Comparison of ENCODE assay signal across 28 cellular contexts in the genomic region with DNA sequence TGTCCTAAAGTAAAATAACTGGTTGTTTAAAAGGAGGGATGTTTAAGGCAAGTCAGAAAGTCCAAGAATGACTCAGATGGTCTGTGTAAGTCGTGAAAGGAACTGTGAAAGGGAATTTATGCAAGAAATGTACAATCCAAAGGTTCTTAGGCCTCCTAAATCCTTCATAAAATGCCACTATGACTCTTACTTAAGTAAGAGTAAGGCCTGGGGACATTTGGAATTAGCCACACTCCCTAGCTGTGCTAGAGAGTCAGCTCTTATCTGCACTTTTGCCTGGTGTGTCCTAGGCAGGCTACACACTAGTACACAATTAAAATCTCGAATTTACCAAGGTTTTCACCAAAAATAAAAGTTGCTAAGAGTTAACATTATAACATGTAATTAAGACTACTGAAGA.
"Had no signal": no experiment of that assay in that cellular context is flagged by ENCODE, and none has a peak within 500 bp of the region (broad histone marks: within the 10 kb centered on the region; RNA-seq: fewer than 3 reads in every experiment).

No MANE protein-coding gene starts in this region.

- H3K4me1 ChIP-seq: pancreas, prostate gland, sigmoid colon, suprapubic skin, testis, tibial artery, transverse colon, upper lobe of right lung, uterus had no signal

- H3K9me3 ChIP-seq: neutrophil, pancreas, prostate gland, right lobe of liver, suprapubic skin, testis, tibial artery, transverse colon, upper lobe of right lung, uterus had no signal

- ATAC-seq: naive thymus-derived CD8-positive, alpha-beta T cell; natural killer cell treated with Interleukin-12 subunit alpha and Interleukin-12 subunit beta and Interleukin-15 and Interleukin-18, amount 100 ng/mL, for 72 hours; pancreas; right cardiac atrium; right lobe of liver; stimulated activated memory B cell treated with anti-CD40 and anti-IgM and Interleukin-4, amounts not matched to agents 10 μg/mL and 1 μg/mL and 100 μg/mL, for 72 hours; stimulated activated naive CD8-positive, alpha-beta T cell treated with anti-CD3 and anti-CD28 coated beads, Interleukin-15, amount 100 ng/mL, for 72 hours; stimulated activated naive CD8-positive, alpha-beta T cell treated with anti-CD3 and anti-CD28 coated beads, Interleukin-15, Interleukin-2, amounts not matched to agents 100 U/mL and 50 U/mL, for 24 hours; upper lobe of right lung had no signal

- H3K36me3 ChIP-seq: neutrophil, pancreas, prostate gland, right lobe of liver, sigmoid colon, suprapubic skin, tibial artery, transverse colon, upper lobe of right lung, uterus had no signal

- DNase-seq: naive thymus-derived CD8-positive, alpha-beta T cell; nephron progenitor cell; nucleus accumbens; pancreas; right cardiac atrium; right lobe of liver; sigmoid colon; small intestine; stimulated activated CD4-positive, alpha-beta T cell treated with anti-CD3 and anti-CD28 coated beads, Interleukin-1b, Interleukin-23, amount 100 ng/mL, for 48 hours; stimulated activated CD4-positive, alpha-beta T cell treated with anti-CD3 and anti-CD28 coated beads, Interleukin-4, amount 100 ng/mL, for 1 hour; stimulated activated CD4-positive, alpha-beta T cell treated with anti-CD3 and anti-CD28 coated beads, Interleukin-4, amount 100 ng/mL, for 4 hours; stimulated activated CD8-positive, alpha-beta memory T cell treated with anti-CD3 and anti-CD28 coated beads, Interleukin-4, amount 100 ng/mL, for 48 hours; stimulated activated naive CD4-positive, alpha-beta T cell; stimulated activated naive CD8-positive, alpha-beta T cell treated with anti-CD3 and anti-CD28 coated beads, Interleukin-15, amount 100 ng/mL, for 72 hours; stimulated activated naive CD8-positive, alpha-beta T cell treated with anti-CD3 and anti-CD28 coated beads, Interleukin-15, Interleukin-2, amounts not matched to agents 100 U/mL and 50 U/mL, for 24 hours; substantia nigra; testis; tibial artery; transverse colon; upper lobe of right lung; uterus had no signal

- H3K9me3 Mint-ChIP-seq: natural killer cell treated with Interleukin-12 subunit alpha and Interleukin-12 subunit beta and Interleukin-15 and Interleukin-18, amount 100 ng/mL, for 72 hours; stimulated activated memory B cell treated with anti-CD40 and anti-IgM and Interleukin-4, amounts not matched to agents 10 μg/mL and 1 μg/mL and 100 μg/mL, for 72 hours; type B pancreatic cell had no signal

- H3K27ac ChIP-seq: neutrophil, pancreas, prostate gland, right lobe of liver, sigmoid colon, suprapubic skin, testis, tibial artery, transverse colon, upper lobe of right lung, uterus had no signal

- H3K27me3 ChIP-seq: neutrophil, pancreas, right lobe of liver, sigmoid colon, suprapubic skin, testis, tibial artery, transverse colon, upper lobe of right lung, uterus had no signal

- H3K4me1 Mint-ChIP-seq: naive thymus-derived CD8-positive, alpha-beta T cell; stimulated activated memory B cell treated with anti-CD40 and anti-IgM and Interleukin-4, amounts not matched to agents 10 μg/mL and 1 μg/mL and 100 μg/mL, for 72 hours; stimulated activated naive CD8-positive, alpha-beta T cell treated with anti-CD3 and anti-CD28 coated beads, Interleukin-15, amount 100 ng/mL, for 72 hours had no signal

- H3K27me3 Mint-ChIP-seq: natural killer cell treated with Interleukin-12 subunit alpha and Interleukin-12 subunit beta and Interleukin-15 and Interleukin-18, amount 100 ng/mL, for 72 hours; stimulated activated memory B cell treated with anti-CD40 and anti-IgM and Interleukin-4, amounts not matched to agents 10 μg/mL and 1 μg/mL and 100 μg/mL, for 72 hours; stimulated activated naive CD8-positive, alpha-beta T cell treated with anti-CD3 and anti-CD28 coated beads, Interleukin-15, amount 100 ng/mL, for 72 hours; type B pancreatic cell had no signal

- H3K36me3 Mint-ChIP-seq: naive thymus-derived CD8-positive, alpha-beta T cell; natural killer cell treated with Interleukin-12 subunit alpha and Interleukin-12 subunit beta and Interleukin-15 and Interleukin-18, amount 100 ng/mL, for 72 hours; stimulated activated memory B cell treated with anti-CD40 and anti-IgM and Interleukin-4, amounts not matched to agents 10 μg/mL and 1 μg/mL and 100 μg/mL, for 72 hours; type B pancreatic cell had no signal

- H3K4me3 ChIP-seq: pancreas, prostate gland, right lobe of liver, sigmoid colon, suprapubic skin, testis, tibial artery, transverse colon, upper lobe of right lung, uterus had no signal

- H3K27ac Mint-ChIP-seq: naive thymus-derived CD8-positive, alpha-beta T cell; natural killer cell treated with Interleukin-12 subunit alpha and Interleukin-12 subunit beta and Interleukin-15 and Interleukin-18, amount 100 ng/mL, for 72 hours; nephron progenitor cell; stimulated activated memory B cell treated with anti-CD40 and anti-IgM and Interleukin-4, amounts not matched to agents 10 μg/mL and 1 μg/mL and 100 μg/mL, for 72 hours; stimulated activated naive CD8-positive, alpha-beta T cell treated with anti-CD3 and anti-CD28 coated beads, Interleukin-15, amount 100 ng/mL, for 72 hours; type B pancreatic cell had no signal

- H3K4me3 Mint-ChIP-seq: naive thymus-derived CD8-positive, alpha-beta T cell; natural killer cell treated with Interleukin-12 subunit alpha and Interleukin-12 subunit beta and Interleukin-15 and Interleukin-18, amount 100 ng/mL, for 72 hours; nephron progenitor cell; neural crest cell; stimulated activated memory B cell treated with anti-CD40 and anti-IgM and Interleukin-4, amounts not matched to agents 10 μg/mL and 1 μg/mL and 100 μg/mL, for 72 hours; stimulated activated naive CD8-positive, alpha-beta T cell treated with anti-CD3 and anti-CD28 coated beads, Interleukin-15, amount 100 ng/mL, for 72 hours; type B pancreatic cell had no signal
